Comparison of ENCODE assay signal across 1 cellular context in the genomic region with DNA sequence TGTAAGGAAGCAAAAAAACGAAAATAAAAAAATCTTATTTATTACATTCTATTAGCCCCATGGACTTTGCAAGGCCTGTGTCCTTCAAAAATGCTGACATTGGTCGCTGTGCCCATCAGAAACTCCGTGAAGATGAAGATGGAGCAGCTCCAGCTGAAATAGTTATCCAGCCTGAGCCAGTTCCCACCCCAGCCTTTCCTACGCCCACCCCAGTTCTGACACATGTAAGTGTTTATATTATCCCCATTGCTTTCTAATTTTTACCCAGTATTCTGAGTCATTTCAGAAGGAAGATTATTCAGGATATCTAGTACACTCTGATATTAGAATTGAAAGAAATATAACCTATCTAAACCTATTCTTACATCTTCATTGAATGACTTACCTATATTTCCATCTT.
TF ChIP-seq lines count a peak whose summit lies in the region.

No MANE protein-coding gene starts in this region.

TF ChIP-seq in SK-N-SH, 30 proteins besides CTCF, POLR2A, EP300 and RAD21 (continued from another document):
- TF ChIP-seq, protein P1, sequence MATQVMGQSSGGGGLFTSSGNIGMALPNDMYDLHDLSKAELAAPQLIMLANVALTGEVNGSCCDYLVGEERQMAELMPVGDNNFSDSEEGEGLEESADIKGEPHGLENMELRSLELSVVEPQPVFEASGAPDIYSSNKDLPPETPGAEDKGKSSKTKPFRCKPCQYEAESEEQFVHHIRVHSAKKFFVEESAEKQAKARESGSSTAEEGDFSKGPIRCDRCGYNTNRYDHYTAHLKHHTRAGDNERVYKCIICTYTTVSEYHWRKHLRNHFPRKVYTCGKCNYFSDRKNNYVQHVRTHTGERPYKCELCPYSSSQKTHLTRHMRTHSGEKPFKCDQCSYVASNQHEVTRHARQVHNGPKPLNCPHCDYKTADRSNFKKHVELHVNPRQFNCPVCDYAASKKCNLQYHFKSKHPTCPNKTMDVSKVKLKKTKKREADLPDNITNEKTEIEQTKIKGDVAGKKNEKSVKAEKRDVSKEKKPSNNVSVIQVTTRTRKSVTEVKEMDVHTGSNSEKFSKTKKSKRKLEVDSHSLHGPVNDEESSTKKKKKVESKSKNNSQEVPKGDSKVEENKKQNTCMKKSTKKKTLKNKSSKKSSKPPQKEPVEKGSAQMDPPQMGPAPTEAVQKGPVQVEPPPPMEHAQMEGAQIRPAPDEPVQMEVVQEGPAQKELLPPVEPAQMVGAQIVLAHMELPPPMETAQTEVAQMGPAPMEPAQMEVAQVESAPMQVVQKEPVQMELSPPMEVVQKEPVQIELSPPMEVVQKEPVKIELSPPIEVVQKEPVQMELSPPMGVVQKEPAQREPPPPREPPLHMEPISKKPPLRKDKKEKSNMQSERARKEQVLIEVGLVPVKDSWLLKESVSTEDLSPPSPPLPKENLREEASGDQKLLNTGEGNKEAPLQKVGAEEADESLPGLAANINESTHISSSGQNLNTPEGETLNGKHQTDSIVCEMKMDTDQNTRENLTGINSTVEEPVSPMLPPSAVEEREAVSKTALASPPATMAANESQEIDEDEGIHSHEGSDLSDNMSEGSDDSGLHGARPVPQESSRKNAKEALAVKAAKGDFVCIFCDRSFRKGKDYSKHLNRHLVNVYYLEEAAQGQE (IDR thresholded peaks at IDR 0.05; ENCODE audit: low read depth, low read length), result no peak
- TF ChIP-seq GATA2 (CRISPR knock-in tag; IDR thresholded peaks at IDR 0.05) (no peak), RCOR1 (IDR thresholded peaks at IDR 0.05; ENCODE audit: low read length) (no peak), FOXM1 (IDR thresholded peaks at IDR 0.05; ENCODE audit: low read depth) (no peak), TCF12 (IDR thresholded peaks at IDR 0.05) (no peak), ELF1 (IDR thresholded peaks at IDR 0.05) (no peak), YY1 (IDR thresholded peaks at IDR 0.05; ENCODE audit: low read depth) (no peak), EZH2phosphoT487 (IDR thresholded peaks at IDR 0.05; ENCODE audit: borderline replicate concordance, low read depth) (no peak), NFIC (IDR thresholded peaks at IDR 0.05; ENCODE audit: borderline replicate concordance) (no peak), NRF1 (IDR thresholded peaks at IDR 0.05; ENCODE audit: low read depth, low read length) (no peak)
- TF ChIP-seq, protein P2, sequence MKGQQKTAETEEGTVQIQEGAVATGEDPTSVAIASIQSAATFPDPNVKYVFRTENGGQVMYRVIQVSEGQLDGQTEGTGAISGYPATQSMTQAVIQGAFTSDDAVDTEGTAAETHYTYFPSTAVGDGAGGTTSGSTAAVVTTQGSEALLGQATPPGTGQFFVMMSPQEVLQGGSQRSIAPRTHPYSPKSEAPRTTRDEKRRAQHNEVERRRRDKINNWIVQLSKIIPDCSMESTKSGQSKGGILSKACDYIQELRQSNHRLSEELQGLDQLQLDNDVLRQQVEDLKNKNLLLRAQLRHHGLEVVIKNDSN (IDR thresholded peaks at IDR 0.05; ENCODE audit: borderline replicate concordance, low read depth), result no peak
